ENCODE assay signal across 1 cellular context in genomic region chr20:20491110-20491783, GRCh38.
TF ChIP-seq lines count a peak whose summit lies in the region.

No MANE protein-coding gene starts in this region.

TF ChIP-seq in IMR-90, 13 proteins besides CTCF, POLR2A, EP300 and RAD21 (continued from another document):
- no peak for TF ChIP-seq USF2 (IDR thresholded peaks at IDR 0.05; ENCODE audit: low read depth, low read length)
- no peak for TF ChIP-seq NFE2L2 (IDR thresholded peaks at IDR 0.05; ENCODE audit: low read depth, low read length)
- TF ChIP-seq SMC3 (IDR thresholded peaks at IDR 0.05; ENCODE audit: low read depth, low read length), result no peak
- TF ChIP-seq BHLHE40 (IDR thresholded peaks at IDR 0.05; ENCODE audit: low read depth, low read length), result no peak
